12 cellular contexts compared by ENCODE assay signal in genomic region chr4:81473086-81473396, GRCh38. TPM values are rescaled to one million over a fixed set of nuclear protein-coding genes. Genes with fewer than 3 reads are reported as not detected.
A peak's percentile ranks its signal among the peaks of the same experiment; 100 is the strongest.
DNase-seq lines count a peak whose midpoint lies in the region; ATAC-seq, FAIRE-seq and TF ChIP-seq lines count a peak whose summit lies in the region.
"Had no signal": no experiment of that assay in that cellular context is flagged by ENCODE, and none has a peak within 500 bp of the region (broad histone marks: within the 10 kb centered on the region; RNA-seq: fewer than 3 reads in every experiment).

No MANE protein-coding gene starts in this region.

- H3K4me3 ChIP-seq in stomach, result no peak overlapping the region
- no peak overlapping the region for H3K4me3 ChIP-seq in small intestine (ENCODE audit: low read depth in 1 of 2, low read length in 2 of 2)

- no peak for DNase-seq in activated CD4-positive, alpha-beta T cell treated with anti-CD3 and anti-CD28 coated beads, Interleukin-2, amount 10 ng/mL, durations not matched to agents 24 days and 14 days
- no peak for DNase-seq in activated CD4-positive, alpha-beta T cell treated with anti-CD3 and anti-CD28 coated beads, Interleukin-2, amount 50 U/mL, for 48 hours
- DNase-seq in WTC11 (ENCODE audit: low spot score) (no peak), immature natural killer cell (no peak), stomach (no peak), NCI-H774 (lab: John Stamatoyannopoulos, UW) (no peak), small intestine (no peak), frontal cortex (ENCODE audit: low spot score in 2 of 2) (no peak)
- DNase-seq: activated CD8-positive, alpha-beta memory T cell treated with anti-CD3 and anti-CD28 coated beads, Interleukin-2, amount 50 U/mL, for 4 hours; GDM1 had no signal

- H3K27ac Mint-ChIP-seq in activated CD4-positive, alpha-beta T cell treated with anti-CD3 and anti-CD28 coated beads, Interleukin-2, amount 10 ng/mL, durations not matched to agents 24 days and 14 days, result peak overlapping the region; percentile 4
- H3K27ac Mint-ChIP-seq in WTC11 (no peak overlapping the region), immature natural killer cell (peak overlapping the region; percentile 98 to 100 (median 99))

- FAIRE-seq in small intestine (lab: Jason Lieb, UNC), result no peak
- FAIRE-seq in frontal cortex (lab: Jason Lieb, UNC), result no peak

- TF ChIP-seq EP300 in stomach (IDR thresholded peaks at IDR 0.05), result no peak

- H3K4me1 ChIP-seq in stomach (peaks cover 13 to 55% (median 39%) of the 10 kb centered on the region in 4 donors), small intestine (ENCODE audit: control insufficient read depth in 2 of 2, insufficient read depth in 1 of 2, low read depth in 1 of 2, low read length in 1 of 2) (no peaks in the 10 kb centered on the region)

- CTCF ChIA-PET in WTC11 (lab: Charles Lee), result interaction anchor here (1.0 to 1.5 kb wide), 3 partner anchors 14 to 215 kb away, joined by 3 read pairs; no protein-coding TSS in a partner anchor

- H3K36me3 ChIP-seq in stomach (no peaks in the 10 kb centered on the region), small intestine (ENCODE audit: control insufficient read depth in 2 of 2, insufficient read depth in 2 of 2, low read length in 2 of 2) (no peaks in the 10 kb centered on the region)

- no peak for TF ChIP-seq POLR2A in stomach (IDR thresholded peaks at IDR 0.05)

- peaks cover 30% of the 10 kb centered on the region for H3K4me1 Mint-ChIP-seq in activated CD4-positive, alpha-beta T cell treated with anti-CD3 and anti-CD28 coated beads, Interleukin-2, amount 10 ng/mL, durations not matched to agents 24 days and 14 days
- H3K4me1 Mint-ChIP-seq in WTC11 (peaks cover 28% of the 10 kb centered on the region), immature natural killer cell (peaks cover 32 to 40% of the 10 kb centered on the region in 2 donors)

- no peak for ATAC-seq in WTC11

- no peaks in the 10 kb centered on the region for H3K36me3 Mint-ChIP-seq in activated CD4-positive, alpha-beta T cell treated with anti-CD3 and anti-CD28 coated beads, Interleukin-2, amount 10 ng/mL, durations not matched to agents 24 days and 14 days (ENCODE audit: low read depth)
- H3K36me3 Mint-ChIP-seq in WTC11 (no peaks in the 10 kb centered on the region), immature natural killer cell (no peaks in the 10 kb centered on the region)

- TF ChIP-seq CTCF in WTC11 (IDR thresholded peaks at IDR 0.05), result no peak
- no peak for TF ChIP-seq CTCF in stomach (IDR thresholded peaks at IDR 0.05)

- intact Hi-C loops in activated CD4-positive, alpha-beta T cell treated with anti-CD3 and anti-CD28 coated beads, Interleukin-2, amount 10 ng/mL, durations not matched to agents 24 days and 14 days (cut with micrococcal nuclease), result loop anchor here (5.0 kb wide), 2 partner anchors 84 to 194 kb away; no protein-coding TSS in a partner anchor
- intact Hi-C loops in stomach (cut with DNase I; ENCODE audit: low total_unique reads), result no loop called here

- peaks cover 14% of the 10 kb centered on the region for H3K27me3 Mint-ChIP-seq in activated CD4-positive, alpha-beta T cell treated with anti-CD3 and anti-CD28 coated beads, Interleukin-2, amount 10 ng/mL, durations not matched to agents 24 days and 14 days
- H3K27me3 Mint-ChIP-seq in WTC11 (ENCODE audit: low read depth), result peaks cover 18% of the 10 kb centered on the region
- H3K27me3 Mint-ChIP-seq in immature natural killer cell (ENCODE audit: low read depth in 3 of 3), result peaks cover 10 to 24% (median 15%) of the 10 kb centered on the region in 3 donors

- H3K4me3 Mint-ChIP-seq in activated CD4-positive, alpha-beta T cell treated with anti-CD3 and anti-CD28 coated beads, Interleukin-2, amount 10 ng/mL, durations not matched to agents 24 days and 14 days, result peak overlapping the region; percentile 52
- H3K4me3 Mint-ChIP-seq in WTC11, result peak overlapping the region; percentile 22; the same call in 1 of the 2 replicates
- peak overlapping the region; percentile 83 to 99 (median 93) for H3K4me3 Mint-ChIP-seq in immature natural killer cell

- peak overlapping the region in 3 of 5 donors; percentile 92 to 95 (median 92) for H3K27ac ChIP-seq in stomach
- H3K27ac ChIP-seq in small intestine (ENCODE audit: low read depth in 1 of 2, low read length in 1 of 2), result peak overlapping the region in 1 of 2 donors; percentile 29

- no peaks in the 10 kb centered on the region for H3K9me3 Mint-ChIP-seq in activated CD4-positive, alpha-beta T cell treated with anti-CD3 and anti-CD28 coated beads, Interleukin-2, amount 10 ng/mL, durations not matched to agents 24 days and 14 days
- 0 out of 2 replicates have a peak, but pooled peaks cover 3% of the 10 kb centered on the region for H3K9me3 Mint-ChIP-seq in WTC11
- H3K9me3 Mint-ChIP-seq in immature natural killer cell, result no peaks in the 10 kb centered on the region

- WGBS in stomach, 5 donors, result 80 to 96% (median 87%) methylated on average over 2 of the region's 2 CpGs
- 91 to 98% (median 95%) methylated on average over 2 of the region's 2 CpGs for WGBS in small intestine, 3 donors

- no peaks in the 10 kb centered on the region for H3K9me3 ChIP-seq in stomach
- H3K9me3 ChIP-seq in small intestine (ENCODE audit: control insufficient read depth, low read depth), result no peaks in the 10 kb centered on the region

- POLR2A ChIA-PET in WTC11 (lab: Charles Lee), result no interaction called here

- H3K27me3 ChIP-seq in stomach (no peaks in the 10 kb centered on the region), small intestine (ENCODE audit: control insufficient read depth in 2 of 2, insufficient read depth in 2 of 2, low read length in 2 of 2) (no peaks in the 10 kb centered on the region)

TF ChIP-seq in WTC11, 78 proteins besides CTCF, POLR2A, EP300 and RAD21:
- TF ChIP-seq RORB (CRISPR knock-in tag; IDR thresholded peaks at IDR 0.05) (no peak), FOXJ3 (CRISPR knock-in tag; IDR thresholded peaks at IDR 0.05; ENCODE audit: borderline replicate concordance) (no peak), SMAD4 (CRISPR knock-in tag; IDR thresholded peaks at IDR 0.05) (no peak), FOXP4 (CRISPR knock-in tag; IDR thresholded peaks at IDR 0.05) (no peak)
TF ChIP-seq in WTC11: peak in this region for 0.

RNA-seq across cellular contexts. Expression of gene RASGEF1B, which starts 1.3 kb away (rescaled TPM):
- 3.9 and 5.5 TPM in 2 replicates for total RNA-seq in activated CD4-positive, alpha-beta T cell treated with anti-CD3 and anti-CD28 coated beads, Interleukin-2, amount 10 ng/mL, durations not matched to agents 24 days and 14 days
- 3.8 to 6.9 TPM (median 4.0 TPM) in 3 replicates for total RNA-seq in WTC11 (2021)
- polyA plus RNA-seq in immature natural killer cell, result 10 to 100 TPM in 1 of 3 donors, 1 to 10 TPM in 2; 5.9 to 11.2 (median 7.3) TPM
- total RNA-seq in stomach, result 10 to 100 TPM in 2 of 5 donors, 1 to 10 TPM in 3; 7.1 to 56.8 (median 9.6) TPM
- 10 to 100 TPM in 1 of 3 donors, 1 to 10 TPM in 2; 5.4 to 11.6 (median 6.8) TPM for polyA plus RNA-seq in stomach
- polyA plus RNA-seq in small intestine, result 10 to 100 TPM in 2 of 3 donors, 1 to 10 TPM in 1; 7.6 to 18.6 (median 14.1) TPM
- total RNA-seq in frontal cortex, result 48.1 TPM
- total RNA-seq: myocyte had no signal
- polyA plus RNA-seq: AG04450 had no signal

Comparison
In these comparisons a context has a peak if more than half of its experiments do, and no peak if none do; other contexts are left out.
1. H3K4me3 Mint-ChIP-seq: peak in every context shown above with its lines; median percentile 93 in immature natural killer cell; 52 in activated CD4-positive, alpha-beta T cell treated with anti-CD3 and anti-CD28 coated beads, Interleukin-2, amount 10 ng/mL, durations not matched to agents 24 days and 14 days; 22 in WTC11.